Comparison of ENCODE assay signal across 8 cellular contexts in the genomic region with DNA sequence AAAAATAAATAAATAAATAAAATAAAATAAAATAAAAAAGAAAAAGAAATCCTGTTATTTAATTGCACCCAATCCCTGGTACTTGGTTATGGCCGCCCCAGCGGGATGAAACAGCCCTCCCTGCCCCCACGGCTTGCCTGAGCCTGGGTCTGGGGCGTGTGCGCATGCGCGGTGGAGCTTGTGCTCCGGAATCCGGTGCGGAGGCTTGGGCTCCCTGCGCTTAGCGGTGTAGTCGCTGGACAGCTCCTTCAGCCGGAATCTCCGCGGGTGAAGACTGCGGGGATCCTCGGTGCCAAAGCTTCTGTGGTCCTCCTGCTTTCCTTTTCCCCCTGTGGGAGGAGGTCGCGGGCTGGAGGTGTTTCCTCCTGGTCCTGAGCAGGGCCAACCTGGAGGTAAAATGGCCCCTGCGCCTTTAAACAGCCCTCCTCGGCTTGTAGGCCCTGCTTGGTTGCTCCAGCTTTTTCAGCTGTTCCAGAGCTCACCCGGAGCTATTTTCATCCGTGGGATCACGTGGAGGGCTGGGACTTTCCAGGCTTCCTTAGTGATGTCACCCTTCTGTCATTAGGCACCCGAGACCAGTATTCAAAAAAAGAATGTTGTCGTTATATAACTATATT. TPM values are rescaled to one million over a fixed set of nuclear protein-coding genes. Genes with fewer than 3 reads are reported as not detected.
DNase-seq lines count a peak whose midpoint lies in the region; ATAC-seq and TF ChIP-seq lines count a peak whose summit lies in the region.

A gene with protein sequence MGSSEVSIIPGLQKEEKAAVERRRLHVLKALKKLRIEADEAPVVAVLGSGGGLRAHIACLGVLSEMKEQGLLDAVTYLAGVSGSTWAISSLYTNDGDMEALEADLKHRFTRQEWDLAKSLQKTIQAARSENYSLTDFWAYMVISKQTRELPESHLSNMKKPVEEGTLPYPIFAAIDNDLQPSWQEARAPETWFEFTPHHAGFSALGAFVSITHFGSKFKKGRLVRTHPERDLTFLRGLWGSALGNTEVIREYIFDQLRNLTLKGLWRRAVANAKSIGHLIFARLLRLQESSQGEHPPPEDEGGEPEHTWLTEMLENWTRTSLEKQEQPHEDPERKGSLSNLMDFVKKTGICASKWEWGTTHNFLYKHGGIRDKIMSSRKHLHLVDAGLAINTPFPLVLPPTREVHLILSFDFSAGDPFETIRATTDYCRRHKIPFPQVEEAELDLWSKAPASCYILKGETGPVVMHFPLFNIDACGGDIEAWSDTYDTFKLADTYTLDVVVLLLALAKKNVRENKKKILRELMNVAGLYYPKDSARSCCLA (minus strand): TSS at position 468 of the 617 bp plus-strand sequence. CDS start 4,288 bp downstream, outside the sequence.

- intact Hi-C loops in lower lobe of right lung (cut with DNase I) = no loop called here

- H3K27me3 ChIP-seq in HL-60 (ENCODE audit: insufficient read depth, poor library complexity, severe bottlenecking) = no peaks in the 10 kb centered on the region
- no peaks in the 10 kb centered on the region for H3K27me3 ChIP-seq in lower lobe of right lung (ENCODE audit: low read depth)

- H3K36me3 ChIP-seq in lower lobe of right lung = no peaks in the 10 kb centered on the region

- peak within 1 kb of the TSS; percentile 57 for H3K4me3 ChIP-seq in HL-60 (replicated peaks; ENCODE audit: insufficient read depth, low read length)
- peak within 1 kb of the TSS; percentile 67 for H3K4me3 ChIP-seq in lower lobe of right lung

- in situ Hi-C loops in GM13976 (cut with MboI; ENCODE audit: low sequenced_read_pairs, unreplicated experiment) = no loop called here

- peak; percentile 97 for DNase-seq in GM13976 (ENCODE audit: low spot score)
- DNase-seq in HL-60 (ENCODE audit: low read depth in 1 of 2, low spot score in 1 of 2) = peak; percentile 50 to 76
- peak; percentile 83 for DNase-seq in NCI-H82 treated with DMSO at 0.1 percent for 48 hours (lab: John Stamatoyannopoulos, UW; ENCODE audit: unreplicated experiment)
- peak; percentile 55 to 71 for DNase-seq in activated CD8-positive, alpha-beta memory T cell treated with anti-CD3 and anti-CD28 coated beads for 1 hour (ENCODE audit: extremely low read depth in 1 of 2, low read depth in 1 of 2)
- DNase-seq in effector CD8-positive, alpha-beta T cell (lab: John Stamatoyannopoulos, UW) = peak; percentile 72
- peak; percentile 92 for DNase-seq in lower lobe of right lung
- DNase-seq in stimulated activated CD4-positive, alpha-beta T cell treated with anti-CD3 and anti-CD28 coated beads, Interleukin-4, amount 100 ng/mL, for 48 hours (ENCODE audit: low read depth in 2 of 2) = peak; percentile 82

- H3K27ac ChIP-seq in HL-60 (replicated peaks) (no peak within 1 kb of the TSS), lower lobe of right lung (peak within 1 kb of the TSS; percentile 92)

- no peaks in the 10 kb centered on the region for H3K9me3 ChIP-seq in lower lobe of right lung

- H3K4me1 ChIP-seq in lower lobe of right lung = peaks cover 30% of the 10 kb centered on the region

- ATAC-seq in lower lobe of right lung (peak; percentile 89 to 90), GM18517 (IDR thresholded peaks at IDR 0.05; ENCODE audit: unreplicated experiment) (no peak)

- TF ChIP-seq CTCF in GM13976 (IDR thresholded peaks at IDR 0.05; ENCODE audit: borderline replicate concordance, control extremely low read depth, extremely low read depth, insufficient read depth, missing control alignments) (no peak), HL-60 (IDR thresholded peaks at IDR 0.05; ENCODE audit: insufficient read depth, low read length) (no peak), lower lobe of right lung (IDR thresholded peaks at IDR 0.05) (no peak)

RNA-seq across cellular contexts. Expression of the gene that starts here (rescaled TPM):
- 11.2 TPM for total RNA-seq in lower lobe of right lung
